1 cellular context compared by ENCODE assay signal in genomic region chr11:8988329-8989234, GRCh38.
A peak's percentile ranks its signal among the peaks of the same experiment; 100 is the strongest.
TF ChIP-seq lines count a peak whose summit lies in the region.

No MANE protein-coding gene starts in this region.

TF ChIP-seq in K562, 482 proteins besides CTCF, POLR2A, EP300 and RAD21 (continued from another document and continues in another):
- TF ChIP-seq CBX3 (IDR thresholded peaks at IDR 0.05; ENCODE audit: borderline replicate concordance in 1 of 2, low read length in 2 of 2) (peak in 1 of 2 experiments; percentile 80; a peak in 1 of 3 replicates), SNRNP70 (optimal IDR thresholded peaks at IDR 0.05; ENCODE audit: low read depth, low read length) (no peak), SOX6 (IDR thresholded peaks at IDR 0.05) (peak; percentile 84), CHAMP1 (IDR thresholded peaks at IDR 0.05) (no peak), SUPT5H (IDR thresholded peaks at IDR 0.05) (no peak), ZNF589 (CRISPR knock-in tag; IDR thresholded peaks at IDR 0.05; ENCODE audit: low read depth) (peak; percentile 67; the same call in 1 of the 2 replicates), ZNF354B (CRISPR knock-in tag; IDR thresholded peaks at IDR 0.05) (no peak), POLR2H (tag; IDR thresholded peaks at IDR 0.05; ENCODE audit: low read depth) (no peak), TAL1 (IDR thresholded peaks at IDR 0.05) (peak; percentile 93), TOE1 (IDR thresholded peaks at IDR 0.05; ENCODE audit: borderline replicate concordance) (no peak), TOE1 (CRISPR knock-in tag; IDR thresholded peaks at IDR 0.05; ENCODE audit: borderline replicate concordance, low read depth) (no peak), TCF7L2 (IDR thresholded peaks at IDR 0.05; ENCODE audit: low read depth, low read length) (no peak), ZBTB7A (IDR thresholded peaks at IDR 0.05; ENCODE audit: borderline replicate concordance, control insufficient read depth, low read depth, low read length) (no peak), E4F1 (CRISPR knock-in tag; IDR thresholded peaks at IDR 0.05; ENCODE audit: borderline replicate concordance) (no peak), ZNF384 (IDR thresholded peaks at IDR 0.05; ENCODE audit: low read depth, low read length) (no peak), ZNF609 (CRISPR knock-in tag; IDR thresholded peaks at IDR 0.05; ENCODE audit: borderline replicate concordance) (0 out of 2 replicates have a peak, but pooled peaks have one; percentile 46), FIP1L1 (IDR thresholded peaks at IDR 0.05; ENCODE audit: low read depth, low read length, poor library complexity, severe bottlenecking) (no peak), TCF7 (IDR thresholded peaks at IDR 0.05; ENCODE audit: borderline replicate concordance) (no peak), CEBPG (CRISPR knock-in tag; IDR thresholded peaks at IDR 0.05) (no peak), CEBPG (tag; conservative IDR thresholded peaks at IDR 0.05 in 1 of 2, IDR thresholded peaks at IDR 0.05 in 1 of 2) (no peak), PTRF (tag; IDR thresholded peaks at IDR 0.05) (no peak), RCOR1 (IDR thresholded peaks at IDR 0.05; ENCODE audit: borderline replicate concordance in 1 of 2, low read depth in 2 of 2, low read length in 2 of 2) (peak in 1 of 2 experiments; percentile 87), WHSC1 (IDR thresholded peaks at IDR 0.05; ENCODE audit: low read length) (no peak)
- TF ChIP-seq, protein P1, sequence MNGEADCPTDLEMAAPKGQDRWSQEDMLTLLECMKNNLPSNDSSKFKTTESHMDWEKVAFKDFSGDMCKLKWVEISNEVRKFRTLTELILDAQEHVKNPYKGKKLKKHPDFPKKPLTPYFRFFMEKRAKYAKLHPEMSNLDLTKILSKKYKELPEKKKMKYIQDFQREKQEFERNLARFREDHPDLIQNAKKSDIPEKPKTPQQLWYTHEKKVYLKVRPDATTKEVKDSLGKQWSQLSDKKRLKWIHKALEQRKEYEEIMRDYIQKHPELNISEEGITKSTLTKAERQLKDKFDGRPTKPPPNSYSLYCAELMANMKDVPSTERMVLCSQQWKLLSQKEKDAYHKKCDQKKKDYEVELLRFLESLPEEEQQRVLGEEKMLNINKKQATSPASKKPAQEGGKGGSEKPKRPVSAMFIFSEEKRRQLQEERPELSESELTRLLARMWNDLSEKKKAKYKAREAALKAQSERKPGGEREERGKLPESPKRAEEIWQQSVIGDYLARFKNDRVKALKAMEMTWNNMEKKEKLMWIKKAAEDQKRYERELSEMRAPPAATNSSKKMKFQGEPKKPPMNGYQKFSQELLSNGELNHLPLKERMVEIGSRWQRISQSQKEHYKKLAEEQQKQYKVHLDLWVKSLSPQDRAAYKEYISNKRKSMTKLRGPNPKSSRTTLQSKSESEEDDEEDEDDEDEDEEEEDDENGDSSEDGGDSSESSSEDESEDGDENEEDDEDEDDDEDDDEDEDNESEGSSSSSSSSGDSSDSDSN (IDR thresholded peaks at IDR 0.05; ENCODE audit: borderline replicate concordance in 1 of 2, low read depth in 2 of 2, low read length in 2 of 2): 0 out of 4 replicates have a peak, but pooled peaks of 1 of the 2 experiments have one; percentile 35
- TF ChIP-seq, protein P2, sequence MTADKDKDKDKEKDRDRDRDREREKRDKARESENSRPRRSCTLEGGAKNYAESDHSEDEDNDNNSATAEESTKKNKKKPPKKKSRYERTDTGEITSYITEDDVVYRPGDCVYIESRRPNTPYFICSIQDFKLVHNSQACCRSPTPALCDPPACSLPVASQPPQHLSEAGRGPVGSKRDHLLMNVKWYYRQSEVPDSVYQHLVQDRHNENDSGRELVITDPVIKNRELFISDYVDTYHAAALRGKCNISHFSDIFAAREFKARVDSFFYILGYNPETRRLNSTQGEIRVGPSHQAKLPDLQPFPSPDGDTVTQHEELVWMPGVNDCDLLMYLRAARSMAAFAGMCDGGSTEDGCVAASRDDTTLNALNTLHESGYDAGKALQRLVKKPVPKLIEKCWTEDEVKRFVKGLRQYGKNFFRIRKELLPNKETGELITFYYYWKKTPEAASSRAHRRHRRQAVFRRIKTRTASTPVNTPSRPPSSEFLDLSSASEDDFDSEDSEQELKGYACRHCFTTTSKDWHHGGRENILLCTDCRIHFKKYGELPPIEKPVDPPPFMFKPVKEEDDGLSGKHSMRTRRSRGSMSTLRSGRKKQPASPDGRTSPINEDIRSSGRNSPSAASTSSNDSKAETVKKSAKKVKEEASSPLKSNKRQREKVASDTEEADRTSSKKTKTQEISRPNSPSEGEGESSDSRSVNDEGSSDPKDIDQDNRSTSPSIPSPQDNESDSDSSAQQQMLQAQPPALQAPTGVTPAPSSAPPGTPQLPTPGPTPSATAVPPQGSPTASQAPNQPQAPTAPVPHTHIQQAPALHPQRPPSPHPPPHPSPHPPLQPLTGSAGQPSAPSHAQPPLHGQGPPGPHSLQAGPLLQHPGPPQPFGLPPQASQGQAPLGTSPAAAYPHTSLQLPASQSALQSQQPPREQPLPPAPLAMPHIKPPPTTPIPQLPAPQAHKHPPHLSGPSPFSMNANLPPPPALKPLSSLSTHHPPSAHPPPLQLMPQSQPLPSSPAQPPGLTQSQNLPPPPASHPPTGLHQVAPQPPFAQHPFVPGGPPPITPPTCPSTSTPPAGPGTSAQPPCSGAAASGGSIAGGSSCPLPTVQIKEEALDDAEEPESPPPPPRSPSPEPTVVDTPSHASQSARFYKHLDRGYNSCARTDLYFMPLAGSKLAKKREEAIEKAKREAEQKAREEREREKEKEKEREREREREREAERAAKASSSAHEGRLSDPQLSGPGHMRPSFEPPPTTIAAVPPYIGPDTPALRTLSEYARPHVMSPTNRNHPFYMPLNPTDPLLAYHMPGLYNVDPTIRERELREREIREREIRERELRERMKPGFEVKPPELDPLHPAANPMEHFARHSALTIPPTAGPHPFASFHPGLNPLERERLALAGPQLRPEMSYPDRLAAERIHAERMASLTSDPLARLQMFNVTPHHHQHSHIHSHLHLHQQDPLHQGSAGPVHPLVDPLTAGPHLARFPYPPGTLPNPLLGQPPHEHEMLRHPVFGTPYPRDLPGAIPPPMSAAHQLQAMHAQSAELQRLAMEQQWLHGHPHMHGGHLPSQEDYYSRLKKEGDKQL (CRISPR knock-in tag; IDR thresholded peaks at IDR 0.05; ENCODE audit: borderline replicate concordance): no peak
- TF ChIP-seq, protein P3, sequence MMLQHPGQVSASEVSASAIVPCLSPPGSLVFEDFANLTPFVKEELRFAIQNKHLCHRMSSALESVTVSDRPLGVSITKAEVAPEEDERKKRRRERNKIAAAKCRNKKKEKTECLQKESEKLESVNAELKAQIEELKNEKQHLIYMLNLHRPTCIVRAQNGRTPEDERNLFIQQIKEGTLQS (IDR thresholded peaks at IDR 0.05): peak; percentile 92
- TF ChIP-seq, protein P3 (CRISPR knock-in tag; conservative IDR thresholded peaks at IDR 0.05): peak; percentile 51; the same call in 1 of the 2 replicates
- TF ChIP-seq, protein P4, sequence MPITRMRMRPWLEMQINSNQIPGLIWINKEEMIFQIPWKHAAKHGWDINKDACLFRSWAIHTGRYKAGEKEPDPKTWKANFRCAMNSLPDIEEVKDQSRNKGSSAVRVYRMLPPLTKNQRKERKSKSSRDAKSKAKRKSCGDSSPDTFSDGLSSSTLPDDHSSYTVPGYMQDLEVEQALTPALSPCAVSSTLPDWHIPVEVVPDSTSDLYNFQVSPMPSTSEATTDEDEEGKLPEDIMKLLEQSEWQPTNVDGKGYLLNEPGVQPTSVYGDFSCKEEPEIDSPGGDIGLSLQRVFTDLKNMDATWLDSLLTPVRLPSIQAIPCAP (CRISPR knock-in tag; IDR thresholded peaks at IDR 0.05; ENCODE audit: borderline replicate concordance): no peak
